Comparison of ENCODE assay signal across 8 cellular contexts in the genomic region with DNA sequence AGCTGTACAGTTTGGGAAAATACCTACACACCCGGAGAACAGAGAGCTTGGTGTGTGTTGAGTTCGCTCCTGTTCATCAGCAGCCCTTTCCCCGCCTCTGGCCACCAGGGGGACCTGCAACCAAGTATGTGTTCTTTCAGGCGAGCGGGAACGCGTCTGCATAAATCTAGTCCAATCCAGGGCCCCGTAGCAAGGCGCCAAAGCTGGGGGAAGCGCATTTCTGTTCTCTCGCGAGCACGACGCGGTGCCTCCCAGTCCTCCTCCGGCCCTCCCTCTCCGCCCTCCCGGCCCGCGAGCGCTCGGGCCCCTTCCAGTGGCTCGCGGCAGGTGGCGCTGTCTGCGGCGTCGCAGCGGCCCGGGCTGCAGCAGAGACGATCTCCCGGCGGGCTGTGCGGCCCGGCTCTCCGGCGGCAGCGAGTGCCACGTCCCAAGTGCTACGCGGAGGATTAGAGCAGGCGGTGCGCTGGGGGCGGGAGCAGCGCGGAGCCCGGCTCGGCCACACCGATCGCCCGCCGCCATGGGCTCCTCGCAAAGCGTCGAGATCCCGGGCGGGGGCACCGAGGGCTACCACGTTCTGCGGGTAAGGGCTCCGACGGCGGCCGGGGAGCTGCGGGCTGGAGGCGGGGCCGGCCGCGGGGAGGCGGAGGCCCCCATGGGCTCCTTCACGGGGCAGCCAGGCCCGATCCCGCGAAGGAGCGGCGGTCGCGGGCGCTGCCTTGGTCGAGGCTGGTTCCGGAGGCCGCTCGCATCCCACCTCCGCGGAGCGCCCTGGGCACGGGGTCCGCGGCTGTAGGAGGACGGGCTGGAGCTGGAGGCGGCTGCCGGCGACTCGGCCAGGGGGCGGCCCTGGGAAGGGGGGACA. TPM values are rescaled to one million over a fixed set of nuclear protein-coding genes. Genes with fewer than 3 reads are reported as not detected.
A peak's percentile ranks its signal among the peaks of the same experiment; 100 is the strongest.
DNase-seq lines count a peak whose midpoint lies in the region; ATAC-seq and TF ChIP-seq lines count a peak whose summit lies in the region.

A gene (plus strand): TSS at position 430 of the 862 bp plus-strand sequence. CDS start 88 bp downstream, at position 518.

- H3K27ac Mint-ChIP-seq in activated naive CD4-positive, alpha-beta T cell treated with anti-CD3 and anti-CD28 coated beads, Interleukin-2, amount 50 U/mL, for 24 hours = peak within 1 kb of the TSS; percentile 99

- no peaks in the 10 kb centered on the region for H3K9me3 Mint-ChIP-seq in activated naive CD4-positive, alpha-beta T cell treated with anti-CD3 and anti-CD28 coated beads, Interleukin-2, amount 50 U/mL, for 24 hours

- H3K27me3 Mint-ChIP-seq in activated naive CD4-positive, alpha-beta T cell treated with anti-CD3 and anti-CD28 coated beads, Interleukin-2, amount 50 U/mL, for 24 hours = no peaks in the 10 kb centered on the region

- H3K4me1 Mint-ChIP-seq in activated naive CD4-positive, alpha-beta T cell treated with anti-CD3 and anti-CD28 coated beads, Interleukin-2, amount 50 U/mL, for 24 hours = peaks cover 44% of the 10 kb centered on the region

- ATAC-seq in HG02610 (IDR thresholded peaks at IDR 0.05; ENCODE audit: unreplicated experiment) (peak; percentile 91), SK-N-SH treated with all-trans-retinoic acid at 6 μM for 48 hours (peak; percentile 95)

- H3K36me3 Mint-ChIP-seq in activated naive CD4-positive, alpha-beta T cell treated with anti-CD3 and anti-CD28 coated beads, Interleukin-2, amount 50 U/mL, for 24 hours = peaks cover 5% of the 10 kb centered on the region

- peak; percentile 97 for DNase-seq in NCI-H1092 (lab: John Stamatoyannopoulos, UW)
- peak; percentile 99 for DNase-seq in globus pallidus (ENCODE audit: low spot score)
- DNase-seq in occipital lobe (lab: John Stamatoyannopoulos, UW) = peak; percentile 99

- peak; percentile 82 for TF ChIP-seq POLR2A in GM10847 (IDR thresholded peaks at IDR 0.05; ENCODE audit: extremely low read depth, insufficient read length)

- peak within 1 kb of the TSS; percentile 99 for H3K4me3 Mint-ChIP-seq in activated naive CD4-positive, alpha-beta T cell treated with anti-CD3 and anti-CD28 coated beads, Interleukin-2, amount 50 U/mL, for 24 hours

- H3K27ac ChIP-seq in temporal lobe (ENCODE audit: low read depth, low read length) = peak within 1 kb of the TSS; percentile 38

TF ChIP-seq in SK-N-SH treated with all-trans-retinoic acid at 6 μM for 48 hours, 23 proteins besides CTCF, POLR2A, EP300 and RAD21:
- TF ChIP-seq ISL1 (CRISPR knock-in tag; IDR thresholded peaks at IDR 0.05) (no peak), ESRRG (CRISPR knock-in tag; IDR thresholded peaks at IDR 0.05) (no peak), ZFP3 (CRISPR knock-in tag; IDR thresholded peaks at IDR 0.05) (0 out of 2 replicates have a peak, but pooled peaks have one; percentile 26)
- TF ChIP-seq, protein P1, sequence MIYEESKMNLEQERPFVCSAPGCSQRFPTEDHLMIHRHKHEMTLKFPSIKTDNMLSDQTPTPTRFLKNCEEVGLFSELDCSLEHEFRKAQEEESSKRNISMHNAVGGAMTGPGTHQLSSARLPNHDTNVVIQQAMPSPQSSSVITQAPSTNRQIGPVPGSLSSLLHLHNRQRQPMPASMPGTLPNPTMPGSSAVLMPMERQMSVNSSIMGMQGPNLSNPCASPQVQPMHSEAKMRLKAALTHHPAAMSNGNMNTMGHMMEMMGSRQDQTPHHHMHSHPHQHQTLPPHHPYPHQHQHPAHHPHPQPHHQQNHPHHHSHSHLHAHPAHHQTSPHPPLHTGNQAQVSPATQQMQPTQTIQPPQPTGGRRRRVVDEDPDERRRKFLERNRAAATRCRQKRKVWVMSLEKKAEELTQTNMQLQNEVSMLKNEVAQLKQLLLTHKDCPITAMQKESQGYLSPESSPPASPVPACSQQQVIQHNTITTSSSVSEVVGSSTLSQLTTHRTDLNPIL (CRISPR knock-in tag; IDR thresholded peaks at IDR 0.05; ENCODE audit: low read depth) = no peak
- TF ChIP-seq, protein P2, sequence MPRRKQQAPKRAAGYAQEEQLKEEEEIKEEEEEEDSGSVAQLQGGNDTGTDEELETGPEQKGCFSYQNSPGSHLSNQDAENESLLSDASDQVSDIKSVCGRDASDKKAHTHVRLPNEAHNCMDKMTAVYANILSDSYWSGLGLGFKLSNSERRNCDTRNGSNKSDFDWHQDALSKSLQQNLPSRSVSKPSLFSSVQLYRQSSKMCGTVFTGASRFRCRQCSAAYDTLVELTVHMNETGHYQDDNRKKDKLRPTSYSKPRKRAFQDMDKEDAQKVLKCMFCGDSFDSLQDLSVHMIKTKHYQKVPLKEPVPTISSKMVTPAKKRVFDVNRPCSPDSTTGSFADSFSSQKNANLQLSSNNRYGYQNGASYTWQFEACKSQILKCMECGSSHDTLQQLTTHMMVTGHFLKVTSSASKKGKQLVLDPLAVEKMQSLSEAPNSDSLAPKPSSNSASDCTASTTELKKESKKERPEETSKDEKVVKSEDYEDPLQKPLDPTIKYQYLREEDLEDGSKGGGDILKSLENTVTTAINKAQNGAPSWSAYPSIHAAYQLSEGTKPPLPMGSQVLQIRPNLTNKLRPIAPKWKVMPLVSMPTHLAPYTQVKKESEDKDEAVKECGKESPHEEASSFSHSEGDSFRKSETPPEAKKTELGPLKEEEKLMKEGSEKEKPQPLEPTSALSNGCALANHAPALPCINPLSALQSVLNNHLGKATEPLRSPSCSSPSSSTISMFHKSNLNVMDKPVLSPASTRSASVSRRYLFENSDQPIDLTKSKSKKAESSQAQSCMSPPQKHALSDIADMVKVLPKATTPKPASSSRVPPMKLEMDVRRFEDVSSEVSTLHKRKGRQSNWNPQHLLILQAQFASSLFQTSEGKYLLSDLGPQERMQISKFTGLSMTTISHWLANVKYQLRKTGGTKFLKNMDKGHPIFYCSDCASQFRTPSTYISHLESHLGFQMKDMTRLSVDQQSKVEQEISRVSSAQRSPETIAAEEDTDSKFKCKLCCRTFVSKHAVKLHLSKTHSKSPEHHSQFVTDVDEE (CRISPR knock-in tag; IDR thresholded peaks at IDR 0.05) = no peak

RNA-seq across cellular contexts. Expression of the gene that starts here (rescaled TPM):
- 21.5 TPM for total RNA-seq in occipital lobe
- total RNA-seq in temporal lobe = 19.4 TPM

Comparison
In these comparisons a context has a peak if more than half of its experiments do, and no peak if none do; other contexts are left out.
1. Peak in every context shown above with its lines: DNase-seq, ATAC-seq and H3K27ac ChIP-seq.